33 cellular contexts compared by ENCODE assay signal in the genomic region with DNA sequence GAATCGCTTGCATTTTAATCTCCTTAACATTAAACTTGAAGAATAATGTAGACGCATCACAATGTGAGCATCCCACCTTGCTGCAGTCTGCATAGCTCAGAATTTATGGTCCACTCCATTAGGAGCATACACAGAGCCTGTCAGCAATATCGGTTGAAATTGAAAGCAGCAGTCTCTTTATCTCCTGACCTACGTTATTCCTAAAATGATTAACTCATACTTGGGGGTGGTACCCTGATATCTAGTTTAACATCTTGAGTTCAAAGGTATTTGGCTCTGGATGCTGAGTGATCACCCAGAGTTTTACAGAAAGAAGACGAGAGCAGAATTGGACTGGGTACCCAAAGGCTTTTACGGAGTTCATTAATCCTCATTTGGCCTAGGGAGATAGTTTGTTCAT.
"Had no signal": no experiment of that assay in that cellular context is flagged by ENCODE, and none has a peak within 500 bp of the region (broad histone marks: within the 10 kb centered on the region; RNA-seq: fewer than 3 reads in every experiment).

No MANE protein-coding gene starts in this region.

- H3K4me3 Mint-ChIP-seq: activated B cell treated with CpG ODN at 0.5 μM for 24 hours; activated CD4-positive, alpha-beta memory T cell treated with anti-CD3 and anti-CD28 coated beads for 36 hours; activated CD4-positive, alpha-beta T cell treated with anti-CD3 and anti-CD28 coated beads, Interleukin-2, amount 10 ng/mL, durations not matched to agents 24 days and 14 days; activated CD8-positive, alpha-beta memory T cell treated with anti-CD3 and anti-CD28 coated beads, Interleukin-2, amount 10 ng/mL, durations not matched to agents 7 days and 5 days; activated CD8-positive, alpha-beta T cell treated with anti-CD3 and anti-CD28 coated beads, Interleukin-2, amount 10 ng/mL, durations not matched to agents 7 days and 5 days; activated naive CD4-positive, alpha-beta T cell treated with anti-CD3 and anti-CD28 coated beads for 36 hours; activated naive CD4-positive, alpha-beta T cell treated with anti-CD3 and anti-CD28 coated beads, Interleukin-2, amount 50 U/mL, for 24 hours; activated naive CD8-positive, alpha-beta T cell treated with anti-CD3 and anti-CD28 coated beads for 36 hours; activated naive CD8-positive, alpha-beta T cell treated with anti-CD3 and anti-CD28 coated beads, Interleukin-2, amount 50 U/mL, for 24 hours; activated T-helper 1 cell treated with anti-CD3 and anti-CD28 coated beads, Interleukin-12 subunit alpha, Interleukin-12 subunit beta, Interleukin-2, Interleukin-4 antibody, amounts not matched to agents 30 ng/mL and 10 ng/mL and 1 ng/mL, durations not matched to agents 14 hours and 24 hours and 36 hours; T-helper 17 cell; T-helper 2 cell treated with Interferon-gamma antibody and Interleukin-4, amounts not matched to agents 5 μg/mL and 100 μg/mL, for 36 hours had no signal

- H3K9me3 Mint-ChIP-seq: activated B cell treated with CpG ODN at 0.5 μM for 24 hours; activated CD4-positive, alpha-beta memory T cell treated with anti-CD3 and anti-CD28 coated beads for 36 hours; activated CD4-positive, alpha-beta T cell treated with anti-CD3 and anti-CD28 coated beads, Interleukin-2, amount 10 ng/mL, durations not matched to agents 24 days and 14 days; activated naive CD4-positive, alpha-beta T cell treated with anti-CD3 and anti-CD28 coated beads for 36 hours; activated naive CD4-positive, alpha-beta T cell treated with anti-CD3 and anti-CD28 coated beads, Interleukin-2, amount 50 U/mL, for 24 hours; activated naive CD8-positive, alpha-beta T cell treated with anti-CD3 and anti-CD28 coated beads for 36 hours; activated naive CD8-positive, alpha-beta T cell treated with anti-CD3 and anti-CD28 coated beads, Interleukin-2, amount 50 U/mL, for 24 hours; activated T-helper 1 cell treated with anti-CD3 and anti-CD28 coated beads, Interleukin-12 subunit alpha, Interleukin-12 subunit beta, Interleukin-2, Interleukin-4 antibody, amounts not matched to agents 30 ng/mL and 10 ng/mL and 1 ng/mL, durations not matched to agents 14 hours and 24 hours and 36 hours; activated T-helper 2 cell treated with anti-CD3 and anti-CD28 coated beads, Interferon-gamma antibody, Interleukin-2, Interleukin-4, amounts not matched to agents 10 μg/mL and 5 μg/mL and 100 μg/mL, durations not matched to agents 14 hours and 24 hours and 36 hours; T-helper 2 cell treated with Interferon-gamma antibody and Interleukin-4, amounts not matched to agents 5 μg/mL and 100 μg/mL, for 36 hours had no signal

- H3K9me3 ChIP-seq: adrenal gland, body of pancreas, esophagus squamous epithelium, gastroesophageal sphincter, heart right ventricle had no signal

- H3K27ac ChIP-seq: adrenal gland, body of pancreas, epithelial cell of prostate, esophagus squamous epithelium, gastroesophageal sphincter, heart right ventricle, WERI-Rb-1 had no signal

- ATAC-seq: activated CD4-positive, CD25-positive, alpha-beta regulatory T cell treated with anti-CD3 and anti-CD28 coated beads, Interleukin-2, amount 50 U/mL, for 24 hours; activated CD8-positive, alpha-beta memory T cell treated with anti-CD3 and anti-CD28 coated beads, Interleukin-2, amount 10 ng/mL, durations not matched to agents 7 days and 5 days; activated CD8-positive, alpha-beta T cell treated with anti-CD3 and anti-CD28 coated beads, Interleukin-2, amount 10 ng/mL, durations not matched to agents 7 days and 5 days; activated naive CD8-positive, alpha-beta T cell treated with anti-CD3 and anti-CD28 coated beads, Interleukin-2, amount 50 U/mL, for 24 hours; body of pancreas; gastroesophageal sphincter; heart right ventricle; T-helper 17 cell had no signal

- DNase-seq: activated B cell treated with CpG ODN at 0.5 μM for 24 hours; activated CD4-positive, alpha-beta memory T cell treated with anti-CD3 and anti-CD28 coated beads for 36 hours; activated CD4-positive, alpha-beta T cell treated with anti-CD3 and anti-CD28 coated beads, Interleukin-2, amount 10 ng/mL, durations not matched to agents 24 days and 14 days; activated CD8-positive, alpha-beta memory T cell treated with anti-CD3 and anti-CD28 coated beads, Interleukin-2, amount 10 ng/mL, durations not matched to agents 7 days and 5 days; activated CD8-positive, alpha-beta memory T cell treated with anti-CD3 and anti-CD28 coated beads, Interleukin-2, amount 50 U/mL, for 4 hours; activated CD8-positive, alpha-beta T cell treated with anti-CD3 and anti-CD28 coated beads, Interleukin-2, amount 10 ng/mL, durations not matched to agents 7 days and 5 days; activated effector memory CD4-positive, alpha-beta T cell treated with anti-CD3 and anti-CD28 coated beads, Interleukin-2, amount 50 U/mL, for 16 hours; activated naive CD4-positive, alpha-beta T cell treated with anti-CD3 and anti-CD28 coated beads for 36 hours; activated naive CD8-positive, alpha-beta T cell treated with anti-CD3 and anti-CD28 coated beads for 36 hours; activated naive CD8-positive, alpha-beta T cell treated with anti-CD3 and anti-CD28 coated beads, Interleukin-2, amount 50 U/mL, for 24 hours; activated T-cell treated with anti-CD3 and anti-CD28 coated beads, Interleukin-2, amount 50 U/mL, for 1 hour; activated T-cell treated with anti-CD3 and anti-CD28 coated beads, Interleukin-2, amount 50 U/mL, for 48 hours; adrenal gland; amygdala; aorta; body of pancreas; caudate nucleus; cortex of kidney; dermis blood vessel endothelial cell; effector CD4-positive, alpha-beta T cell; esophagus squamous epithelium; foreskin melanocyte; heart right ventricle; T-helper 17 cell; T1000; WERI-Rb-1 had no signal

- H3K27me3 Mint-ChIP-seq: activated B cell treated with CpG ODN at 0.5 μM for 24 hours; activated CD4-positive, alpha-beta memory T cell treated with anti-CD3 and anti-CD28 coated beads for 36 hours; activated CD4-positive, alpha-beta T cell treated with anti-CD3 and anti-CD28 coated beads, Interleukin-2, amount 10 ng/mL, durations not matched to agents 24 days and 14 days; activated CD8-positive, alpha-beta memory T cell treated with anti-CD3 and anti-CD28 coated beads, Interleukin-2, amount 10 ng/mL, durations not matched to agents 7 days and 5 days; activated naive CD8-positive, alpha-beta T cell treated with anti-CD3 and anti-CD28 coated beads, Interleukin-2, amount 50 U/mL, for 24 hours; T-helper 17 cell had no signal

- H3K4me1 ChIP-seq: adrenal gland, body of pancreas, esophagus squamous epithelium, gastroesophageal sphincter had no signal

- H3K27ac Mint-ChIP-seq: activated B cell treated with CpG ODN at 0.5 μM for 24 hours; activated CD4-positive, alpha-beta memory T cell treated with anti-CD3 and anti-CD28 coated beads for 36 hours; activated CD4-positive, alpha-beta T cell treated with anti-CD3 and anti-CD28 coated beads, Interleukin-2, amount 10 ng/mL, durations not matched to agents 24 days and 14 days; activated CD8-positive, alpha-beta memory T cell treated with anti-CD3 and anti-CD28 coated beads, Interleukin-2, amount 10 ng/mL, durations not matched to agents 7 days and 5 days; activated CD8-positive, alpha-beta T cell treated with anti-CD3 and anti-CD28 coated beads, Interleukin-2, amount 10 ng/mL, durations not matched to agents 7 days and 5 days; activated naive CD4-positive, alpha-beta T cell treated with anti-CD3 and anti-CD28 coated beads for 36 hours; activated naive CD4-positive, alpha-beta T cell treated with anti-CD3 and anti-CD28 coated beads, Interleukin-2, amount 50 U/mL, for 24 hours; activated naive CD8-positive, alpha-beta T cell treated with anti-CD3 and anti-CD28 coated beads for 36 hours; activated naive CD8-positive, alpha-beta T cell treated with anti-CD3 and anti-CD28 coated beads, Interleukin-2, amount 50 U/mL, for 24 hours; activated T-helper 1 cell treated with anti-CD3 and anti-CD28 coated beads, Interleukin-12 subunit alpha, Interleukin-12 subunit beta, Interleukin-2, Interleukin-4 antibody, amounts not matched to agents 30 ng/mL and 10 ng/mL and 1 ng/mL, durations not matched to agents 14 hours and 24 hours and 36 hours; activated T-helper 2 cell treated with anti-CD3 and anti-CD28 coated beads, Interferon-gamma antibody, Interleukin-2, Interleukin-4, amounts not matched to agents 10 μg/mL and 5 μg/mL and 100 μg/mL, durations not matched to agents 14 hours and 24 hours and 36 hours; T-helper 17 cell; T-helper 2 cell treated with Interferon-gamma antibody and Interleukin-4, amounts not matched to agents 5 μg/mL and 100 μg/mL, for 36 hours had no signal

- H3K4me1 Mint-ChIP-seq: activated B cell treated with CpG ODN at 0.5 μM for 24 hours; activated CD4-positive, alpha-beta T cell treated with anti-CD3 and anti-CD28 coated beads, Interleukin-2, amount 10 ng/mL, durations not matched to agents 24 days and 14 days; activated CD8-positive, alpha-beta memory T cell treated with anti-CD3 and anti-CD28 coated beads, Interleukin-2, amount 10 ng/mL, durations not matched to agents 7 days and 5 days; activated naive CD4-positive, alpha-beta T cell treated with anti-CD3 and anti-CD28 coated beads, Interleukin-2, amount 50 U/mL, for 24 hours; activated naive CD8-positive, alpha-beta T cell treated with anti-CD3 and anti-CD28 coated beads for 36 hours; activated naive CD8-positive, alpha-beta T cell treated with anti-CD3 and anti-CD28 coated beads, Interleukin-2, amount 50 U/mL, for 24 hours had no signal

- H3K4me3 ChIP-seq: adrenal gland, body of pancreas, esophagus squamous epithelium, gastroesophageal sphincter, heart right ventricle had no signal

- H3K36me3 Mint-ChIP-seq: activated CD4-positive, alpha-beta memory T cell treated with anti-CD3 and anti-CD28 coated beads for 36 hours; activated CD8-positive, alpha-beta memory T cell treated with anti-CD3 and anti-CD28 coated beads, Interleukin-2, amount 10 ng/mL, durations not matched to agents 7 days and 5 days; activated naive CD4-positive, alpha-beta T cell treated with anti-CD3 and anti-CD28 coated beads, Interleukin-2, amount 50 U/mL, for 24 hours; activated naive CD8-positive, alpha-beta T cell treated with anti-CD3 and anti-CD28 coated beads for 36 hours had no signal

- H3K36me3 ChIP-seq: adrenal gland, esophagus squamous epithelium, gastroesophageal sphincter, heart right ventricle, WERI-Rb-1 had no signal

- H3K27me3 ChIP-seq: adrenal gland, body of pancreas, esophagus squamous epithelium, gastroesophageal sphincter, heart right ventricle had no signal
